Comparison of ENCODE assay signal across 8 cellular contexts in genomic region chr6:19851273-19852089, GRCh38. TPM values are rescaled to one million over a fixed set of nuclear protein-coding genes. Genes with fewer than 3 reads are reported as not detected.
DNase-seq lines count a peak whose midpoint lies in the region; ATAC-seq and TF ChIP-seq lines count a peak whose summit lies in the region.

No MANE protein-coding gene starts in this region.

- no peaks in the 10 kb centered on the region for H3K36me3 Mint-ChIP-seq in MCF 10A (ENCODE audit: insufficient read depth, unreplicated experiment)
- no peaks in the 10 kb centered on the region for H3K36me3 Mint-ChIP-seq in naive thymus-derived CD8-positive, alpha-beta T cell

- H3K4me3 Mint-ChIP-seq in MCF 10A (ENCODE audit: unreplicated experiment): no peak overlapping the region
- no peak overlapping the region for H3K4me3 Mint-ChIP-seq in naive thymus-derived CD8-positive, alpha-beta T cell

- no TSS peak for BruUV-seq in MCF 10A (replicated peaks; lab: Mats Ljungman, UMichigan)

- H3K27ac Mint-ChIP-seq in MCF 10A (ENCODE audit: low read depth, unreplicated experiment): no peak overlapping the region
- no peak overlapping the region for H3K27ac Mint-ChIP-seq in naive thymus-derived CD8-positive, alpha-beta T cell

- CTCF ChIA-PET in MCF 10A (lab: Yijun Ruan, JAX): interaction anchor here (0.5 to 4.0 kb wide), 28 partner anchors 9 to 1586 kb away, joined by 3 to 38 read pairs (median 4); no protein-coding TSS in a partner anchor

- peak; percentile 96 for DNase-seq in DMS114 treated with DMSO at 0.1 percent for 48 hours (lab: John Stamatoyannopoulos, UW; ENCODE audit: unreplicated experiment)
- peak; percentile 75 for DNase-seq in NCI-H345 (lab: John Stamatoyannopoulos, UW)
- DNase-seq in MCF 10A (ENCODE audit: unreplicated experiment): peak; percentile 66
- DNase-seq in inferior parietal cortex (ENCODE audit: extremely low spot score): peak; percentile 70
- DNase-seq in superior temporal gyrus (ENCODE audit: extremely low spot score): peak; percentile 81
- DNase-seq in activated CD4-positive, alpha-beta T cell treated with anti-CD3 and anti-CD28 coated beads for 48 hours: no peak
- no peak for DNase-seq in naive thymus-derived CD8-positive, alpha-beta T cell

- peaks cover 4% of the 10 kb centered on the region for H3K4me1 Mint-ChIP-seq in MCF 10A (ENCODE audit: insufficient read depth, unreplicated experiment)
- H3K4me1 Mint-ChIP-seq in naive thymus-derived CD8-positive, alpha-beta T cell: no peaks in the 10 kb centered on the region

- peaks cover 10% of the 10 kb centered on the region for H3K27me3 Mint-ChIP-seq in MCF 10A (ENCODE audit: insufficient read depth, unreplicated experiment)
- H3K27me3 Mint-ChIP-seq in naive thymus-derived CD8-positive, alpha-beta T cell: peaks cover 1 to 9% (median 3%) of the 10 kb centered on the region in 5 donors

- peak; percentile 76 for TF ChIP-seq CTCF in MCF 10A (IDR thresholded peaks at IDR 0.05; ENCODE audit: unreplicated experiment)

- POLR2A ChIA-PET in MCF 10A (lab: Yijun Ruan, JAX): no interaction called here
- POLR2A ChIA-PET in naive thymus-derived CD8-positive, alpha-beta T cell (lab: Charles Lee): no interaction called here

- no peaks in the 10 kb centered on the region for H3K9me3 Mint-ChIP-seq in MCF 10A (ENCODE audit: unreplicated experiment)
- H3K9me3 Mint-ChIP-seq in naive thymus-derived CD8-positive, alpha-beta T cell: no peaks in the 10 kb centered on the region

- peak; percentile 50 for ATAC-seq in HG03159 (IDR thresholded peaks at IDR 0.05; ENCODE audit: unreplicated experiment)
- ATAC-seq in naive thymus-derived CD8-positive, alpha-beta T cell: no peak

- intact Hi-C loops in MCF 10A (cut with micrococcal nuclease): loop anchor here (1.0 to 10.0 kb wide), 6 partner anchors 39 to 1254 kb away; no protein-coding TSS in a partner anchor

RNA-seq across cellular contexts. Expression of gene ID4, which starts 14.3 kb away (rescaled TPM):
- not detected in 2 replicates for total RNA-seq in MCF 10A (2022)
- total RNA-seq in naive thymus-derived CD8-positive, alpha-beta T cell: not detected
- polyA plus RNA-seq in naive thymus-derived CD8-positive, alpha-beta T cell: not detected

Comparison
In these comparisons a context has a peak if more than half of its experiments do, and no peak if none do; other contexts are left out.
1. DNase-seq: peak in DMS114 treated with DMSO at 0.1 percent for 48 hours (single experiment), NCI-H345 (single experiment), MCF 10A (single experiment), inferior parietal cortex (single experiment) and superior temporal gyrus (single experiment); none in activated CD4-positive, alpha-beta T cell treated with anti-CD3 and anti-CD28 coated beads for 48 hours (single experiment) and naive thymus-derived CD8-positive, alpha-beta T cell (0 of 10).